In the genomic region with DNA sequence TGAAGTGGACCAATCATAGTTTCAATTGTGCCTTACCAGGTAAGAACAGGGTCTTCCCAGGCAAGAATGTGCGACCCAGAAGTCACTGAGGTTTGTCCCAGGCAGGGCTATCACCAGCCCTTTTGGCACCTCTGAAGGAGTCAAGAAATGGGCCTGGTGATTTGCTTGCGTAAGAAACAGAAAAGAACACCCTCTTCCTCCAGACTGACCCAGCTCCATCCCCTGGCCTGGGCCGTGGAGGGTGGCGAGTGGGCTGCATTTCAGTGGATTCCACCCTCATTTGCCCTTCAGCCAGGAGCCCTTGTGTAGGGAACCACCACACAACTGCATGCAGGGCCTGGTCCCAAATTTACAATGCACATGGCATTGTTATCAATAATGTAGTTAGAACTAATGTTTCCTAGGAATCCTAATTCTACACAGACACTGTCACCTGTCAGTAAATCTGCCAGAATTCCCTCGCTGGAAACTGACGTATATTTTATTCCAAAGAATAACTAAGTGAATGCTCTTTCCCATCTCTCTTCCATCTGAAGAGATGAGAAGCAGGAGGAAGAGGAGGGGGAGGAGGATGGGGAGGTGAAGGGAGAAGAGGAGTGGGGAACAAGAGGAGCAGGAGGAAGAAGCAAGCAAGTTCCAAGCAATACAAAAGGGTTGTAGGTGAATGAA, we compare ENCODE assay signal across 22 cellular contexts. TPM values are rescaled to one million over a fixed set of nuclear protein-coding genes. Genes with fewer than 3 reads are reported as not detected.
DNase-seq lines count a peak whose midpoint lies in the region; ATAC-seq, FAIRE-seq and TF ChIP-seq lines count a peak whose summit lies in the region.
"Had no signal": no experiment of that assay in that cellular context is flagged by ENCODE, and none has a peak within 500 bp of the region (broad histone marks: within the 10 kb centered on the region; RNA-seq: fewer than 3 reads in every experiment).

No MANE protein-coding gene starts in this region.

- peak; percentile 26 for FAIRE-seq in endothelial cell of umbilical vein (lab: Jason Lieb, UNC)
- FAIRE-seq: A549, K562 had no signal

- H3K4me1 ChIP-seq in RWPE2 (ENCODE audit: insufficient read depth, poor library complexity, severe bottlenecking): peaks cover 12% of the 10 kb centered on the region
- H3K4me1 ChIP-seq in endothelial cell of umbilical vein (ENCODE audit: control insufficient read depth, extremely low read depth, insufficient read depth, low read length): no peaks in the 10 kb centered on the region
- H3K4me1 ChIP-seq in smooth muscle cell (ENCODE audit: low read depth): peaks cover 50% of the 10 kb centered on the region
- H3K4me1 ChIP-seq: A549 had no signal

- H3K4me3 Mint-ChIP-seq in endothelial cell (ENCODE audit: unreplicated experiment): no peak overlapping the region
- H3K4me3 Mint-ChIP-seq: CD14-positive monocyte, HFFc6 had no signal

- WGBS in smooth muscle cell (ENCODE audit: low lambda C conversion rate): 81% methylated on average over 6 of the region's 6 CpGs

- H3K4me3 ChIP-seq in RWPE2 (ENCODE audit: severe bottlenecking) (no peak overlapping the region), endothelial cell of umbilical vein (replicated peaks in 1 of 3; ENCODE audit: insufficient read depth in 1 of 3, low read depth in 1 of 3, low read length in 3 of 3) (no peak overlapping the region), smooth muscle cell (no peak overlapping the region)
- H3K4me3 ChIP-seq: A549, K562, MG63 had no signal

- no peak overlapping the region for H3K9ac ChIP-seq in endothelial cell of umbilical vein (replicated peaks; ENCODE audit: extremely low read depth, insufficient read depth, low read length)
- H3K9ac ChIP-seq in smooth muscle cell (ENCODE audit: low read depth): no peak overlapping the region

- no peak overlapping the region for H3K27ac Mint-ChIP-seq in endothelial cell (ENCODE audit: unreplicated experiment)
- H3K27ac Mint-ChIP-seq: CD14-positive monocyte had no signal

- DNase-seq in RWPE2 (ENCODE audit: low spot score) (no peak), endothelial cell of umbilical vein (ENCODE audit: low read depth, low spot score) (no peak), smooth muscle cell (lab: John Stamatoyannopoulos, UW; ENCODE audit: unreplicated experiment) (no peak), NCI-H748 (lab: John Stamatoyannopoulos, UW; ENCODE audit: unreplicated experiment) (no peak), RPMI8226 (no peak), endothelial cell (ENCODE audit: low spot score) (no peak)
- no peak for DNase-seq in activated CD4-positive, alpha-beta T cell treated with anti-CD3 and anti-CD28 coated beads, Interleukin-2, amount 50 U/mL, for 4 hours
- DNase-seq: DMS53, HFFc6, MG63, NCI-H1092 treated with DMSO at 0.1 percent for 48 hours, NCI-H1694, NCI-H2107, NCI-H345, NCI-H69, SHP77 had no signal

- H3K9me1 ChIP-seq in endothelial cell of umbilical vein (replicated peaks; ENCODE audit: control insufficient read depth, extremely low read depth, insufficient read depth, low read length): no peaks in the 10 kb centered on the region

- H3K4me2 ChIP-seq in endothelial cell of umbilical vein (ENCODE audit: insufficient read depth, low read length): no peak overlapping the region
- H3K4me2 ChIP-seq in smooth muscle cell: no peak overlapping the region
- H3K4me2 ChIP-seq: A549 had no signal

- TF ChIP-seq CTCF in RWPE2 (IDR thresholded peaks at IDR 0.05; ENCODE audit: poor library complexity, severe bottlenecking) (no peak), endothelial cell of umbilical vein (IDR thresholded peaks at IDR 0.05; ENCODE audit: extremely low read depth in 1 of 2, insufficient read depth in 1 of 2, low read depth in 1 of 2, low read length in 2 of 2) (no peak), smooth muscle cell (IDR thresholded peaks at IDR 0.05; ENCODE audit: borderline replicate concordance, insufficient read depth, poor library complexity, severe bottlenecking) (no peak), endothelial cell (IDR thresholded peaks at IDR 0.05; ENCODE audit: unreplicated experiment) (no peak)

- H2AFZ ChIP-seq in endothelial cell of umbilical vein (ENCODE audit: low read depth, low read length) (no peak overlapping the region), smooth muscle cell (ENCODE audit: low read depth) (no peak overlapping the region)

- H3K27me3 ChIP-seq in RWPE2 (ENCODE audit: insufficient read depth, poor library complexity, severe bottlenecking) (no peaks in the 10 kb centered on the region), endothelial cell of umbilical vein (ENCODE audit: control insufficient read depth in 2 of 2, insufficient read depth in 2 of 2, low read length in 2 of 2) (no peaks in the 10 kb centered on the region), smooth muscle cell (ENCODE audit: low read depth) (no peaks in the 10 kb centered on the region)
- H3K27me3 ChIP-seq: MG63 had no signal

- H3K79me2 ChIP-seq in endothelial cell of umbilical vein (ENCODE audit: control insufficient read depth, insufficient read depth, low read length) (peaks cover 82% of the 10 kb centered on the region), smooth muscle cell (ENCODE audit: low read depth) (peaks cover 87% of the 10 kb centered on the region)

- no peaks in the 10 kb centered on the region for H3K36me3 Mint-ChIP-seq in endothelial cell (ENCODE audit: low read depth, unreplicated experiment)
- H3K36me3 Mint-ChIP-seq: CD14-positive monocyte had no signal

- dilution Hi-C loops in endothelial cell of umbilical vein (cut with MboI; ENCODE audit: extremely low pct_ligation_motif_present, low sequenced_read_pairs): no loop called here

- H3F3A ChIP-seq in smooth muscle cell (ENCODE audit: low read depth): peaks cover 15% of the 10 kb centered on the region

- H3K27ac ChIP-seq in RWPE2 (ENCODE audit: poor library complexity, severe bottlenecking): peak overlapping the region; percentile 5
- H3K27ac ChIP-seq in endothelial cell of umbilical vein (ENCODE audit: insufficient read depth, low read depth, low read length): no peak overlapping the region
- peak overlapping the region; percentile 27 for H3K27ac ChIP-seq in smooth muscle cell (ENCODE audit: low read depth)
- H3K27ac ChIP-seq: A549, HL-60 had no signal

- no peaks in the 10 kb centered on the region for H4K20me1 ChIP-seq in endothelial cell of umbilical vein (replicated peaks; ENCODE audit: control insufficient read depth, extremely low read depth, insufficient read depth, low read length)
- H4K20me1 ChIP-seq in smooth muscle cell (ENCODE audit: low read depth): no peaks in the 10 kb centered on the region

- no peaks in the 10 kb centered on the region for H3K27me3 Mint-ChIP-seq in endothelial cell (ENCODE audit: unreplicated experiment)

- intact Hi-C loops in endothelial cell of umbilical vein (cut with micrococcal nuclease): no loop called here

- no peaks in the 10 kb centered on the region for H3K9me3 ChIP-seq in RWPE2 (ENCODE audit: severe bottlenecking)
- no peaks in the 10 kb centered on the region for H3K9me3 ChIP-seq in endothelial cell of umbilical vein (replicated peaks; ENCODE audit: control insufficient read depth, insufficient read depth, low read length)
- H3K9me3 ChIP-seq in smooth muscle cell (replicated peaks; ENCODE audit: low read depth): no peaks in the 10 kb centered on the region
- H3K9me3 ChIP-seq: A549, MG63 had no signal

- H3K36me3 ChIP-seq in RWPE2 (ENCODE audit: low read depth) (0 out of 2 replicates have a peak, but pooled peaks cover 3% of the 10 kb centered on the region), endothelial cell of umbilical vein (ENCODE audit: control insufficient read depth in 2 of 2, extremely low read depth in 1 of 2, insufficient read depth in 2 of 2, low read length in 2 of 2) (no peaks in the 10 kb centered on the region), smooth muscle cell (ENCODE audit: low read depth) (no peaks in the 10 kb centered on the region)
- H3K36me3 ChIP-seq: MG63 had no signal

- POLR2A ChIA-PET in endothelial cell of umbilical vein (lab: Charles Lee): no interaction called here

- H3K9me3 Mint-ChIP-seq in endothelial cell (ENCODE audit: unreplicated experiment): no peaks in the 10 kb centered on the region
- H3K9me3 Mint-ChIP-seq: HFFc6 had no signal

- BruUV-seq in endothelial cell of umbilical vein (replicated peaks; lab: Mats Ljungman, UMichigan): no TSS peak

- CTCF ChIA-PET in endothelial cell of umbilical vein (lab: Charles Lee): no interaction called here

- TF ChIP-seq POLR2A in endothelial cell of umbilical vein (IDR thresholded peaks at IDR 0.05; ENCODE audit: low read depth, low read length): no peak

- peaks cover 20% of the 10 kb centered on the region for H3K4me1 Mint-ChIP-seq in endothelial cell (ENCODE audit: unreplicated experiment)

- peak; percentile 10 for ATAC-seq in GM19463 (IDR thresholded peaks at IDR 0.05; ENCODE audit: unreplicated experiment)
- ATAC-seq in RWPE2 (ENCODE audit: low read depth): no peak
- ATAC-seq: A549, K562, Panc1 had no signal

TF ChIP-seq in endothelial cell of umbilical vein, 7 proteins besides CTCF, POLR2A, EP300 and RAD21:
- TF ChIP-seq MYC (IDR thresholded peaks at IDR 0.05; ENCODE audit: low read depth, low read length) (no peak), EZH2 (IDR thresholded peaks at IDR 0.05; ENCODE audit: borderline replicate concordance, low read depth, low read length, severe bottlenecking) (no peak), MAX (IDR thresholded peaks at IDR 0.05; ENCODE audit: insufficient read depth, insufficient read length) (no peak)

RNA-seq across cellular contexts. Expression of gene TSPAN5, which starts 46.6 kb away (rescaled TPM):
- 37.6 and 45.1 TPM in 2 replicates for total RNA-seq in endothelial cell of umbilical vein
- 46.4 and 50.2 TPM in 2 replicates for polyA plus RNA-seq in endothelial cell of umbilical vein
- polyA plus RNA-seq in endothelial cell of umbilical vein (2011; cell fraction: cytosol; rRNA removed): 42.9 and 44.5 TPM in 2 replicates
- 47.0 and 49.7 TPM in 2 replicates for polyA plus RNA-seq in endothelial cell of umbilical vein (2011; cell fraction: nucleus; rRNA removed)
- polyA plus RNA-seq in endothelial cell of umbilical vein (2012): 35.5 and 51.3 TPM in 2 replicates
- 63.5 and 64.3 TPM in 2 replicates for polyA minus RNA-seq in endothelial cell of umbilical vein
- not detected for polyA minus RNA-seq in endothelial cell of umbilical vein (2011; cell fraction: cytosol; rRNA and poly(A)+ RNA removed)
- 41.3 and 46.2 TPM in 2 replicates for polyA minus RNA-seq in endothelial cell of umbilical vein (2011; cell fraction: nucleus; rRNA and poly(A)+ RNA removed)
- total RNA-seq in smooth muscle cell: 28.3 and 36.9 TPM in 2 replicates
- polyA plus RNA-seq in smooth muscle cell: 33.7 and 35.8 TPM in 2 replicates
- total RNA-seq in endothelial cell (ENCODE audit: unreplicated experiment): 21.8 TPM
